In the genomic region with DNA sequence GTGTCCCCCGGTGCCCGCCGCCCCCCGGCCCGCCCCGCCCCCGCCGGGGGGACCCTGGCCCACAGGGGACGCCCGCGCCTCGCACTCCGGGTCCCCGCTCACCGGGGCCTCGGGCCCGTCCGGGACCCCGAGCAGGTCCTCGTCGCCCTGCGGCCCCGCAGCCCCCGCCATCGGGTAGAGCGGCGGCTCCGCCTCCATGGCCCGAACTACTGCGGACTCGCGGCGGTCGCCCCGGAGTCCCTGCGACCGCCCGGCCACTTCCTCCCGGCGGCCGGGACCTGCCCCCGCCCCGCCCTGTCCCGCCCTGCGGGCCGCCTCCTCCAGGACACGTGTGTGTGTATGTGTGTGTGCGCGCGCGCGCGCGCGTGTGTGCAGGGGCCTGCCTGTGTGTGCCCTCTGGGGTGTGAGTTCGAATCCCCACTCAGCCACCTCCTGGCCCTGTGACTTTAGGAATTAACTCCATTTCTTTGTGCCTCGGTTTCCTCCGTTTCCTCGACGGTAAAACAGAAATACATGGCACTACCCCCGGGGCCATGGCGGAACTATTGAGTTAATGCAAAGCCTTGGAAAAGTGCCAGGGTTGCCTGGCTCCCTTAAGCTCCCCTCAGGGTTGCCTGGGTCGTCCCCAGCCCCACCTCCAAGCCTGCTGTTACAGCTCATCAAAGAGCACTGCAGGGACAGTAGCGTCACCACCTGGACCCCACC, we compare ENCODE assay signal across 1 cellular context.
TF ChIP-seq lines count a peak whose summit lies in the region.

A gene with protein sequence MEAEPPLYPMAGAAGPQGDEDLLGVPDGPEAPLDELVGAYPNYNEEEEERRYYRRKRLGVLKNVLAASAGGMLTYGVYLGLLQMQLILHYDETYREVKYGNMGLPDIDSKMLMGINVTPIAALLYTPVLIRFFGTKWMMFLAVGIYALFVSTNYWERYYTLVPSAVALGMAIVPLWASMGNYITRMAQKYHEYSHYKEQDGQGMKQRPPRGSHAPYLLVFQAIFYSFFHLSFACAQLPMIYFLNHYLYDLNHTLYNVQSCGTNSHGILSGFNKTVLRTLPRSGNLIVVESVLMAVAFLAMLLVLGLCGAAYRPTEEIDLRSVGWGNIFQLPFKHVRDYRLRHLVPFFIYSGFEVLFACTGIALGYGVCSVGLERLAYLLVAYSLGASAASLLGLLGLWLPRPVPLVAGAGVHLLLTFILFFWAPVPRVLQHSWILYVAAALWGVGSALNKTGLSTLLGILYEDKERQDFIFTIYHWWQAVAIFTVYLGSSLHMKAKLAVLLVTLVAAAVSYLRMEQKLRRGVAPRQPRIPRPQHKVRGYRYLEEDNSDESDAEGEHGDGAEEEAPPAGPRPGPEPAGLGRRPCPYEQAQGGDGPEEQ (minus strand): TSS at position 252 of the 705 bp plus-strand sequence. CDS start 54 bp downstream, at position 198.

TF ChIP-seq in IMR-90, 13 proteins besides CTCF, POLR2A, EP300 and RAD21:
- TF ChIP-seq MAZ (IDR thresholded peaks at IDR 0.05; ENCODE audit: borderline replicate concordance, low read depth, low read length): peak; percentile 38; the same call in 1 of the 2 replicates
- TF ChIP-seq, protein P1, sequence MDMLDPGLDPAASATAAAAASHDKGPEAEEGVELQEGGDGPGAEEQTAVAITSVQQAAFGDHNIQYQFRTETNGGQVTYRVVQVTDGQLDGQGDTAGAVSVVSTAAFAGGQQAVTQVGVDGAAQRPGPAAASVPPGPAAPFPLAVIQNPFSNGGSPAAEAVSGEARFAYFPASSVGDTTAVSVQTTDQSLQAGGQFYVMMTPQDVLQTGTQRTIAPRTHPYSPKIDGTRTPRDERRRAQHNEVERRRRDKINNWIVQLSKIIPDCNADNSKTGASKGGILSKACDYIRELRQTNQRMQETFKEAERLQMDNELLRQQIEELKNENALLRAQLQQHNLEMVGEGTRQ (IDR thresholded peaks at IDR 0.05; ENCODE audit: low read depth, low read length): peak; percentile 68; the same call in 1 of the 2 replicates
- TF ChIP-seq RCOR1 (IDR thresholded peaks at IDR 0.05; ENCODE audit: insufficient replicate concordance, low read length): peak; percentile 14
- no peak for TF ChIP-seq SMC3 (IDR thresholded peaks at IDR 0.05; ENCODE audit: low read depth, low read length)
- peak; percentile 39; the same call in 1 of the 2 replicates for TF ChIP-seq BHLHE40 (IDR thresholded peaks at IDR 0.05; ENCODE audit: low read depth, low read length)
- no peak for TF ChIP-seq FOS (IDR thresholded peaks at IDR 0.05; ENCODE audit: low read depth, low read length)
- TF ChIP-seq MXI1 (IDR thresholded peaks at IDR 0.05; ENCODE audit: borderline replicate concordance, low read depth, low read length): peak; percentile 76; the same call in 1 of the 2 replicates
